ENCODE assay signal across 14 cellular contexts in genomic region chr2:204321910-204322765, GRCh38.
DNase-seq lines count a peak whose midpoint lies in the region; ATAC-seq, FAIRE-seq and TF ChIP-seq lines count a peak whose summit lies in the region.
"Had no signal": no experiment of that assay in that cellular context is flagged by ENCODE, and none has a peak within 500 bp of the region (broad histone marks: within the 10 kb centered on the region; RNA-seq: fewer than 3 reads in every experiment).

No MANE protein-coding gene starts in this region.

- H3K4me3 Mint-ChIP-seq in neural progenitor cell: no peak overlapping the region
- H3K4me3 Mint-ChIP-seq: CD14-positive monocyte, neural crest cell had no signal

- peak overlapping the region in 1 of 11 experiments; percentile 20; a peak in 1 of 22 replicates for H3K27ac ChIP-seq in BLaER1 treated with 17β-estradiol and CSF1 and Interleukin-3, amounts not matched to agents 10 nM and 100 nM
- no peak overlapping the region for H3K27ac ChIP-seq in neural progenitor cell
- H3K27ac ChIP-seq in OCI-LY7 (ENCODE audit: low read depth, low read length, poor library complexity, severe bottlenecking): no peak overlapping the region

- no peaks in the 10 kb centered on the region for H3K36me3 Mint-ChIP-seq in neural progenitor cell
- H3K36me3 Mint-ChIP-seq: CD14-positive monocyte had no signal

- H3K4me2 ChIP-seq in BLaER1 treated with 17β-estradiol and CSF1 and Interleukin-3, amounts not matched to agents 10 nM and 100 nM: peak overlapping the region in 6 of 11 experiments; percentile 9 to 51 (median 34); a peak in 8 of 22 replicates
- H3K4me2 ChIP-seq in neural progenitor cell: no peak overlapping the region
- no peak overlapping the region for H3K4me2 ChIP-seq in OCI-LY7 (ENCODE audit: low read length)

- H3K27me3 Mint-ChIP-seq in neural progenitor cell (ENCODE audit: insufficient read depth, low read depth): peaks cover 8% of the 10 kb centered on the region

- no peak for ATAC-seq in GM21381 (IDR thresholded peaks at IDR 0.05; ENCODE audit: unreplicated experiment)
- no peak for ATAC-seq in HG03159 (IDR thresholded peaks at IDR 0.05; ENCODE audit: unreplicated experiment)

- H2AFZ ChIP-seq in neural progenitor cell (replicated peaks) (no peak overlapping the region), OCI-LY7 (ENCODE audit: low read length) (no peak overlapping the region)

- no peaks in the 10 kb centered on the region for H3K9me2 ChIP-seq in OCI-LY7 (ENCODE audit: insufficient read depth, low read length)

- H3F3A ChIP-seq in neural progenitor cell (ENCODE audit: low read depth): no peaks in the 10 kb centered on the region

- no TSS peak for BruUV-seq in OCI-LY7 (replicated peaks; lab: Mats Ljungman, UMichigan)

- no peaks in the 10 kb centered on the region for H3K9me3 ChIP-seq in BLaER1 treated with 17β-estradiol and CSF1 and Interleukin-3, amounts not matched to agents 10 nM and 100 nM (replicated peaks in 1 of 11)
- H3K9me3 ChIP-seq in neural progenitor cell (ENCODE audit: low read depth) (no peaks in the 10 kb centered on the region), OCI-LY7 (ENCODE audit: low read length) (no peaks in the 10 kb centered on the region)

- no peak for TF ChIP-seq CTCF in neural progenitor cell (IDR thresholded peaks at IDR 0.05)
- no peak for TF ChIP-seq CTCF in OCI-LY7 (conservative IDR thresholded peaks at IDR 0.05; ENCODE audit: low read length)

- no peaks in the 10 kb centered on the region for H3K27me3 ChIP-seq in BLaER1 treated with 17β-estradiol and CSF1 and Interleukin-3, amounts not matched to agents 10 nM and 100 nM
- H3K27me3 ChIP-seq in neural progenitor cell: no peaks in the 10 kb centered on the region

- CTCF ChIA-PET in OCI-LY7 (lab: Charles Lee; ENCODE audit: unreplicated experiment): no interaction called here

- peaks cover 0 to 27% (median 7%) of the 10 kb centered on the region in 10 experiments; a peak in 10 of 20 replicates for H3K4me1 ChIP-seq in BLaER1 treated with 17β-estradiol and CSF1 and Interleukin-3, amounts not matched to agents 10 nM and 100 nM
- H3K4me1 ChIP-seq in neural progenitor cell: peaks cover 2% of the 10 kb centered on the region
- no peaks in the 10 kb centered on the region for H3K4me1 ChIP-seq in OCI-LY7 (ENCODE audit: insufficient read depth, low read length, poor library complexity, severe bottlenecking)

- H3K27ac Mint-ChIP-seq in neural progenitor cell: peak overlapping the region; percentile 35
- H3K27ac Mint-ChIP-seq: CD14-positive monocyte had no signal

- H4K20me1 ChIP-seq in BLaER1 treated with 17β-estradiol and CSF1 and Interleukin-3, amounts not matched to agents 10 nM and 100 nM: no peaks in the 10 kb centered on the region
- H4K20me1 ChIP-seq in neural progenitor cell (ENCODE audit: low read depth): no peaks in the 10 kb centered on the region
- no peaks in the 10 kb centered on the region for H4K20me1 ChIP-seq in OCI-LY7 (ENCODE audit: insufficient read depth, low read length)

- H3K36me3 ChIP-seq in BLaER1 treated with 17β-estradiol and CSF1 and Interleukin-3, amounts not matched to agents 10 nM and 100 nM: no peaks in the 10 kb centered on the region
- H3K36me3 ChIP-seq in neural progenitor cell (no peaks in the 10 kb centered on the region), OCI-LY7 (ENCODE audit: insufficient read depth, low read length) (no peaks in the 10 kb centered on the region)

- POLR2A ChIA-PET in OCI-LY7 (lab: Charles Lee): interaction anchor here (1.2 kb wide), 1 partner anchor 11 kb away, joined by 3 read pairs; no protein-coding TSS in a partner anchor

- peaks cover 5% of the 10 kb centered on the region for H3K9me3 Mint-ChIP-seq in neural progenitor cell
- H3K9me3 Mint-ChIP-seq: CD14-positive monocyte, neural crest cell had no signal

- H3K4me3 ChIP-seq in BLaER1 treated with 17β-estradiol and CSF1 and Interleukin-3, amounts not matched to agents 10 nM and 100 nM: no peak overlapping the region
- no peak overlapping the region for H3K4me3 ChIP-seq in neural progenitor cell
- no peak overlapping the region for H3K4me3 ChIP-seq in OCI-LY7 (ENCODE audit: low read depth, low read length, poor library complexity, severe bottlenecking)

- intact Hi-C loops in OCI-LY7 (cut with micrococcal nuclease; ENCODE audit: unreplicated experiment): loop anchor here (10.0 kb wide), 1 partner anchor 1563 kb away; no protein-coding TSS in a partner anchor

- peaks cover 16% of the 10 kb centered on the region for H3K4me1 Mint-ChIP-seq in neural progenitor cell

- H3K9ac ChIP-seq in BLaER1 treated with 17β-estradiol and CSF1 and Interleukin-3, amounts not matched to agents 10 nM and 100 nM: no peak overlapping the region
- H3K9ac ChIP-seq in neural progenitor cell: no peak overlapping the region

- FAIRE-seq in RCC 7860 (lab: Jason Lieb, UNC): no peak

- DNase-seq in RCC 7860 (ENCODE audit: low spot score) (peak; percentile 13), fibroblast of gingiva (ENCODE audit: low read depth) (peak; percentile 19), neural progenitor cell (ENCODE audit: low spot score) (no peak), NCI-H82 treated with DMSO at 0.1 percent for 48 hours (lab: John Stamatoyannopoulos, UW; ENCODE audit: unreplicated experiment) (no peak), OCI-LY7 (ENCODE audit: low spot score) (no peak)
- DNase-seq: central memory CD4-positive, alpha-beta T cell; Kasumi-1; NCI-H510A; T1000 had no signal

- H3K79me2 ChIP-seq in neural progenitor cell (ENCODE audit: low read depth) (no peaks in the 10 kb centered on the region), OCI-LY7 (ENCODE audit: insufficient read depth, low read depth, low read length) (no peaks in the 10 kb centered on the region)

Comparison
In these comparisons a context has a peak if more than half of its experiments do, and no peak if none do; other contexts are left out.
1. H3K4me2 ChIP-seq: peak in BLaER1 treated with 17β-estradiol and CSF1 and Interleukin-3, amounts not matched to agents 10 nM and 100 nM (6 of 11); none in neural progenitor cell (single experiment) and OCI-LY7 (single experiment).
2. DNase-seq: peak in RCC 7860 (single experiment) and fibroblast of gingiva (single experiment); none in neural progenitor cell (single experiment), NCI-H82 treated with DMSO at 0.1 percent for 48 hours (single experiment) and OCI-LY7 (single experiment).